ENCODE assay signal across 22 cellular contexts in the genomic region with DNA sequence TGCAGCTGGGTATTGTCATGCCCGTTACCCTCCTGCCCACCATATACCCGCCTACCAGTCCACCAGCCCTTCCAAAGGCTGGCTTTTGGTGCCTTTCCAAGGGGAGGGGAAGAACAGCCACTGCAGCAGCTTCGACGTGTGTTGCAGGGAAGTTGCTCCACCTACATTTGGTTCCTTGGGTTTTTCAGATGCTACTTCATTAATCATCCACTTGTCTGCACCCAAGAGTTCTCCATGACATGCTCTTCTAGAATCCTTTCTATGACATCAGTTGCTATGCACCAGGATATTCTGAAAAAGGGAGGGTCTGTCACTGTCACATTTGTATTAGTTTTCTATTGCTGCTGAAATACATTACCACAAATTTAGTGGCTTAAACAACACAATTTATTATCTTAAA. TPM values are rescaled to one million over a fixed set of nuclear protein-coding genes. Genes with fewer than 3 reads are reported as not detected.
DNase-seq lines count a peak whose midpoint lies in the region; ATAC-seq, FAIRE-seq and TF ChIP-seq lines count a peak whose summit lies in the region.
"Had no signal": no experiment of that assay in that cellular context is flagged by ENCODE, and none has a peak within 500 bp of the region (broad histone marks: within the 10 kb centered on the region; RNA-seq: fewer than 3 reads in every experiment).

Gene LYZL4, minus strand, starts transcription at position 249 of the 400 bp plus-strand sequence. CDS start 3,359 bp downstream, outside the sequence.

- ATAC-seq in K562 (no peak), GM21786 (IDR thresholded peaks at IDR 0.05; ENCODE audit: unreplicated experiment) (no peak), GM21737 (IDR thresholded peaks at IDR 0.05; ENCODE audit: unreplicated experiment) (no peak)
- ATAC-seq: GM23338, HCT116 had no signal

- BruUV-seq in K562 (replicated peaks; lab: Mats Ljungman, UMichigan): no TSS peak

- H2AFZ ChIP-seq in K562 (ENCODE audit: low read depth, low read length): no peak within 1 kb of the TSS
- peak within 1 kb of the TSS; percentile 52 for H2AFZ ChIP-seq in neural progenitor cell (replicated peaks)
- H2AFZ ChIP-seq in osteoblast (ENCODE audit: low read length): no peak within 1 kb of the TSS
- H2AFZ ChIP-seq: GM23338 had no signal

- no peaks in the 10 kb centered on the region for H3K36me3 ChIP-seq in K562 (ENCODE audit: control insufficient read depth, insufficient read depth, low read length)
- no peaks in the 10 kb centered on the region for H3K36me3 ChIP-seq in neural progenitor cell
- no peaks in the 10 kb centered on the region for H3K36me3 ChIP-seq in osteoblast (ENCODE audit: insufficient read depth, low read length)

- H3K4me1 ChIP-seq in K562 (replicated peaks in 1 of 2; ENCODE audit: control insufficient read depth in 2 of 2, insufficient read depth in 2 of 2, low read length in 2 of 2) (no peaks in the 10 kb centered on the region), neural progenitor cell (no peaks in the 10 kb centered on the region), osteoblast (ENCODE audit: insufficient read depth, low read length) (no peaks in the 10 kb centered on the region)

- no peak within 1 kb of the TSS for H3K27ac Mint-ChIP-seq in neural progenitor cell
- H3K27ac Mint-ChIP-seq: CD4-positive, alpha-beta memory T cell; GM23338; H9 had no signal

- H3K9me3 ChIP-seq in K562 (replicated peaks; ENCODE audit: control insufficient read depth, insufficient read depth, low read depth, low read length): no peaks in the 10 kb centered on the region
- H3K9me3 ChIP-seq in neural progenitor cell (ENCODE audit: low read depth): no peaks in the 10 kb centered on the region
- no peaks in the 10 kb centered on the region for H3K9me3 ChIP-seq in osteoblast (ENCODE audit: low read depth, low read length)

- intact Hi-C loops in K562 (cut with micrococcal nuclease): no loop called here

- H3K27ac ChIP-seq in K562 (ENCODE audit: extremely low read depth, low read depth, low read length) (no peak within 1 kb of the TSS), neural progenitor cell (no peak within 1 kb of the TSS), osteoblast (ENCODE audit: low read depth, low read length) (no peak within 1 kb of the TSS)

- 0% methylated on average over 4 of the region's 4 CpGs for WGBS in K562 (ENCODE audit: insufficient coverage, low coverage, missing lambda C conversion rate)

- POLR2A ChIA-PET in K562 (lab: Yijun Ruan, JAX): no interaction called here

- no peak for FAIRE-seq in K562 (lab: Jason Lieb, UNC)
- FAIRE-seq: GM12891, GM18507 had no signal

- in situ Hi-C loops in K562 (cut with MboI): no loop called here

- H3K79me2 ChIP-seq in K562 (ENCODE audit: control insufficient read depth, insufficient read depth, low read length): no peaks in the 10 kb centered on the region
- H3K79me2 ChIP-seq in neural progenitor cell (ENCODE audit: low read depth): no peaks in the 10 kb centered on the region
- no peaks in the 10 kb centered on the region for H3K79me2 ChIP-seq in osteoblast (ENCODE audit: insufficient read depth, low read length)

- DNase-seq in LHCN-M2 (ENCODE audit: low read depth): peak; percentile 1
- DNase-seq in K562 (ENCODE audit: extremely low read depth in 1 of 4, low spot score in 3 of 4): no peak
- no peak for DNase-seq in neural progenitor cell (ENCODE audit: low spot score)
- DNase-seq in osteoblast (ENCODE audit: insufficient read length, low spot score, missing footprints): no peak
- DNase-seq: Calu3; CD4-positive, alpha-beta memory T cell; COR-L47; DMS53; DMS79 treated with DMSO at 0.1 percent for 48 hours; GF-D8; H9 had no signal

- CTCF ChIA-PET in K562 (lab: Yijun Ruan, JAX; ENCODE audit: low intra/inter-chr PET ratio): no interaction called here

- H3K4me3 ChIP-seq in K562: no peak within 1 kb of the TSS
- H3K4me3 ChIP-seq in neural progenitor cell: no peak within 1 kb of the TSS
- no peak within 1 kb of the TSS for H3K4me3 ChIP-seq in osteoblast (ENCODE audit: insufficient read depth, low read length)
- H3K4me3 ChIP-seq: GM23338 had no signal

- H3K36me3 Mint-ChIP-seq in neural progenitor cell: no peaks in the 10 kb centered on the region
- H3K36me3 Mint-ChIP-seq: CD4-positive, alpha-beta memory T cell had no signal

- TF ChIP-seq CTCF in K562 (IDR thresholded peaks at IDR 0.05 in 2 of 3, conservative IDR thresholded peaks at IDR 0.05 in 1 of 3; ENCODE audit: insufficient read depth in 2 of 3, low read depth in 1 of 3, low read length in 3 of 3): no peak
- no peak for TF ChIP-seq CTCF in neural progenitor cell (IDR thresholded peaks at IDR 0.05)
- TF ChIP-seq CTCF in osteoblast (IDR thresholded peaks at IDR 0.05; ENCODE audit: extremely low read depth, low read depth, low read length): no peak

- peaks cover 7 to 27% of the 10 kb centered on the region in 2 experiments; a peak in 3 of 5 replicates for H3K27me3 ChIP-seq in K562 (ENCODE audit: control insufficient read depth in 2 of 2, insufficient read depth in 2 of 2, low read length in 2 of 2)
- H3K27me3 ChIP-seq in neural progenitor cell: no peaks in the 10 kb centered on the region
- H3K27me3 ChIP-seq in osteoblast (ENCODE audit: insufficient read depth, low read length): no peaks in the 10 kb centered on the region

- H3K4me3 Mint-ChIP-seq in neural progenitor cell: no peak within 1 kb of the TSS
- H3K4me3 Mint-ChIP-seq: CD4-positive, alpha-beta memory T cell; GM23338; H9 had no signal

- H3K9me1 ChIP-seq in K562 (ENCODE audit: control insufficient read depth, insufficient read depth, low read length): no peaks in the 10 kb centered on the region

- H3K4me2 ChIP-seq in K562 (ENCODE audit: insufficient read depth, low read length): no peak within 1 kb of the TSS
- H3K4me2 ChIP-seq in neural progenitor cell: no peak within 1 kb of the TSS
- H3K4me2 ChIP-seq in osteoblast (ENCODE audit: insufficient read depth, low read length): no peak within 1 kb of the TSS
- H3K4me2 ChIP-seq: GM23338 had no signal

- TF ChIP-seq EP300 in K562 (IDR thresholded peaks at IDR 0.05; ENCODE audit: low read length): no peak

- H3K9ac ChIP-seq in K562 (ENCODE audit: insufficient read depth in 1 of 2, low read depth in 2 of 2, low read length in 2 of 2) (no peak within 1 kb of the TSS), neural progenitor cell (no peak within 1 kb of the TSS)

- no peaks in the 10 kb centered on the region for H3K9me3 Mint-ChIP-seq in neural progenitor cell
- H3K9me3 Mint-ChIP-seq: GM23338, H9 had no signal

- H3K27me3 Mint-ChIP-seq in neural progenitor cell (ENCODE audit: insufficient read depth, low read depth): peaks cover 2% of the 10 kb centered on the region

- TF ChIP-seq RAD21 in K562 (CRISPR knock-in tag; conservative IDR thresholded peaks at IDR 0.05 in 1 of 2, IDR thresholded peaks at IDR 0.05 in 1 of 2): no peak

- no peaks in the 10 kb centered on the region for H4K20me1 ChIP-seq in K562 (replicated peaks; ENCODE audit: control insufficient read depth, insufficient read depth, low read length)
- H4K20me1 ChIP-seq in neural progenitor cell (ENCODE audit: low read depth): no peaks in the 10 kb centered on the region
- H4K20me1 ChIP-seq in osteoblast (ENCODE audit: insufficient read depth, low read length): no peaks in the 10 kb centered on the region

- TF ChIP-seq POLR2A in K562 (conservative IDR thresholded peaks at IDR 0.05): no peak

- no peaks in the 10 kb centered on the region for H3K4me1 Mint-ChIP-seq in neural progenitor cell
- H3K4me1 Mint-ChIP-seq: CD4-positive, alpha-beta memory T cell had no signal

- H3F3A ChIP-seq in neural progenitor cell (ENCODE audit: low read depth): no peaks in the 10 kb centered on the region

TF ChIP-seq in K562, 482 proteins besides CTCF, POLR2A, EP300 and RAD21 (continues in another document):
- TF ChIP-seq, protein P1, sequence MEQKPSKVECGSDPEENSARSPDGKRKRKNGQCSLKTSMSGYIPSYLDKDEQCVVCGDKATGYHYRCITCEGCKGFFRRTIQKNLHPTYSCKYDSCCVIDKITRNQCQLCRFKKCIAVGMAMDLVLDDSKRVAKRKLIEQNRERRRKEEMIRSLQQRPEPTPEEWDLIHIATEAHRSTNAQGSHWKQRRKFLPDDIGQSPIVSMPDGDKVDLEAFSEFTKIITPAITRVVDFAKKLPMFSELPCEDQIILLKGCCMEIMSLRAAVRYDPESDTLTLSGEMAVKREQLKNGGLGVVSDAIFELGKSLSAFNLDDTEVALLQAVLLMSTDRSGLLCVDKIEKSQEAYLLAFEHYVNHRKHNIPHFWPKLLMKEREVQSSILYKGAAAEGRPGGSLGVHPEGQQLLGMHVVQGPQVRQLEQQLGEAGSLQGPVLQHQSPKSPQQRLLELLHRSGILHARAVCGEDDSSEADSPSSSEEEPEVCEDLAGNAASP (IDR thresholded peaks at IDR 0.05): no peak
- TF ChIP-seq NFYB (IDR thresholded peaks at IDR 0.05; ENCODE audit: extremely low read depth, insufficient read length) (no peak), MEIS2 (IDR thresholded peaks at IDR 0.05; ENCODE audit: partially characterized antibody) (peak; percentile 73), ZFP1 (CRISPR knock-in tag; IDR thresholded peaks at IDR 0.05) (no peak), SRSF1 (IDR thresholded peaks at IDR 0.05; ENCODE audit: low read depth, low read length) (no peak), RBFOX2 (IDR thresholded peaks at IDR 0.05; ENCODE audit: low read depth, low read length) (no peak), FOXK2 (conservative IDR thresholded peaks at IDR 0.05 in 1 of 2, IDR thresholded peaks at IDR 0.05 in 1 of 2; ENCODE audit: low read depth in 2 of 2) (no peak), DDX20 (tag; IDR thresholded peaks at IDR 0.05; ENCODE audit: low read depth) (no peak)

RNA-seq across cellular contexts. Expression of gene LYZL4, which starts in this region (rescaled TPM):
- not detected in 2 replicates for total RNA-seq in LHCN-M2 (2014; rRNA removed)
- polyA plus RNA-seq in LHCN-M2 (2012): not detected
- not detected in 2 replicates for total RNA-seq in K562 (2011; cell fraction: chromatin; rRNA removed; ENCODE audit: low replicate concordance)
- not detected in 2 replicates for total RNA-seq in K562 (2011; cell fraction: nucleolus; rRNA removed)
- not detected in 2 replicates for total RNA-seq in K562 (2011; cell fraction: nucleoplasm; rRNA removed)
- total RNA-seq in K562 (2014; rRNA removed): not detected in 2 replicates
- total RNA-seq in K562 (2014; rRNA removed; fragmentation: Illumina TruSeq; extraction: Trizol): not detected in 2 replicates
- not detected in 2 replicates for total RNA-seq in K562 (2015; rRNA removed; fragmentation: Illumina TruSeq; extraction: Trizol)
- not detected in 2 replicates for total RNA-seq in K562 (2021)
- polyA plus RNA-seq in K562 (2011; rRNA removed): not detected in 2 replicates
- polyA plus RNA-seq in K562 (2011; cell fraction: cytosol; rRNA removed): not detected in 2 replicates
- polyA plus RNA-seq in K562 (2011; cell fraction: nucleus; rRNA removed): not detected in 2 replicates
- not detected in 2 replicates for polyA plus RNA-seq in K562 (2012)
- not detected in 2 replicates for polyA plus RNA-seq in K562 (2014; fragmentation: Illumina TruSeq; extraction: Trizol)
- not detected for polyA plus RNA-seq in K562 (2014; fragmentation: Nextera tagmentation; extraction: Ambion mirVana)
- polyA plus RNA-seq in K562 (2014; rRNA removed): not detected in 2 replicates
- polyA minus RNA-seq in K562 (2011; rRNA and poly(A)+ RNA removed): not detected in 2 replicates
- polyA minus RNA-seq in K562 (2011; cell fraction: cytosol; rRNA and poly(A)+ RNA removed): not detected in 2 replicates
- not detected in 2 replicates for polyA minus RNA-seq in K562 (2011; cell fraction: nucleus; rRNA and poly(A)+ RNA removed)
- total RNA-seq in neural progenitor cell (ENCODE audit: low replicate concordance): not detected in 2 replicates
- not detected in 2 replicates for total RNA-seq in osteoblast
- total RNA-seq: A172; A673; Calu3; CD4-positive, alpha-beta memory T cell; G401; GM23338; H4; H9 had no signal
- polyA plus RNA-seq: BJ; CD4-positive, alpha-beta memory T cell; GM23338 had no signal

Comparison
In these comparisons a context has a peak if more than half of its experiments do, and no peak if none do; other contexts are left out.
1. Peak in DNase-seq in LHCN-M2; RNA of the gene not detected or under 1 TPM.